14 cellular contexts compared by ENCODE assay signal in the genomic region with DNA sequence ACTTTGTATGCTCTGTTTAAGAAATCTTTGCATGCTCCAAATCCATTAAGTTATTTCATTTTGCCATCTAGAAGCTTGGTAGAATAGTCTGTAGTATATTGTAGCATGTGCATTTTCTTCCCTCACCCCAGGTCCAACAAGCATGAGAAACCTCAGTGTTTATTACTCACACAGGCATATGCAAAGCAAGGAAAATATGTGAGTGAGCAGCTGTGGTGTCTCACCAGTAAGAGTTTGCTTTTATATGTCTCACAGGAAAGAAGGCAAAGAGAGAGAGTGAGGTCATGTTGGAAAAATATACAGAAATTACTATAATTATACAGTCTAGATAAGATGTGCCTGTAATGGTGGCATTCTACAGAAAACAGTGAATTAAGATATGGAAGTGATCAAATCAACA.
DNase-seq lines count a peak whose midpoint lies in the region; ATAC-seq and TF ChIP-seq lines count a peak whose summit lies in the region.
"Had no signal": no experiment of that assay in that cellular context is flagged by ENCODE, and none has a peak within 500 bp of the region (broad histone marks: within the 10 kb centered on the region; RNA-seq: fewer than 3 reads in every experiment).

No MANE protein-coding gene starts in this region.

- no peak overlapping the region for H3K4me2 ChIP-seq in fibroblast of lung (ENCODE audit: extremely low read depth, insufficient read depth, low read length)

- no peak overlapping the region for H2AFZ ChIP-seq in fibroblast of lung (ENCODE audit: low read length)
- H2AFZ ChIP-seq: GM23248 had no signal

- DNase-seq in LHCN-M2 (ENCODE audit: low read depth) (peak; percentile 62), amniotic epithelial cell (ENCODE audit: low read depth) (peak; percentile 11), fibroblast of lung (ENCODE audit: low read depth in 2 of 2) (peak; percentile 2 to 62), non-pigmented ciliary epithelial cell (ENCODE audit: low read depth) (peak; percentile 6), activated gamma-delta T cell treated with Interleukin-2 at 50 U/mL for 16 hours (no peak), kidney glomerular epithelial cell (lab: John Stamatoyannopoulos, UW) (no peak), OCI-M2 (lab: John Stamatoyannopoulos, UW; ENCODE audit: unreplicated experiment) (no peak)
- DNase-seq: 8988T; C1 segment of cervical spinal cord; CD4-positive, alpha-beta memory T cell; DMS79; GM23248 had no signal

- H3K9ac ChIP-seq in fibroblast of lung (ENCODE audit: insufficient read depth, low read length), result no peak overlapping the region
- H3K9ac ChIP-seq: GM23248 had no signal

- H3K9me3 ChIP-seq in fibroblast of lung (ENCODE audit: control insufficient read depth, insufficient read depth, low read depth, low read length), result no peaks in the 10 kb centered on the region

- TF ChIP-seq CTCF in fibroblast of lung (conservative IDR thresholded peaks at IDR 0.05 in 1 of 2, IDR thresholded peaks at IDR 0.05 in 1 of 2; ENCODE audit: low read depth in 1 of 2, low read length in 2 of 2), result no peak

- H3K4me1 ChIP-seq in fibroblast of lung (ENCODE audit: control insufficient read depth, extremely low read depth, insufficient read depth, low read length), result no peaks in the 10 kb centered on the region

- H3K27me3 ChIP-seq in fibroblast of lung (ENCODE audit: control insufficient read depth, insufficient read depth, low read length), result no peaks in the 10 kb centered on the region

- H3K36me3 ChIP-seq in fibroblast of lung (ENCODE audit: control insufficient read depth, insufficient read depth, low read length), result no peaks in the 10 kb centered on the region

- H3K4me3 ChIP-seq in fibroblast of lung (replicated peaks in 1 of 4; ENCODE audit: control extremely low read depth in 1 of 4, insufficient read depth in 1 of 4, low read depth in 3 of 4, low read length in 4 of 4), result no peak overlapping the region
- H3K4me3 ChIP-seq: GM23248 had no signal

- H4K20me1 ChIP-seq in fibroblast of lung (ENCODE audit: control insufficient read depth, extremely low read depth, insufficient read depth, low read length), result no peaks in the 10 kb centered on the region

- H3K79me2 ChIP-seq in fibroblast of lung (ENCODE audit: control insufficient read depth, insufficient read depth, low read length), result no peaks in the 10 kb centered on the region

- no peak for ATAC-seq in GM19397 (IDR thresholded peaks at IDR 0.05; ENCODE audit: unreplicated experiment)

- no peak overlapping the region for H3K27ac ChIP-seq in fibroblast of lung (ENCODE audit: insufficient read depth, low read length)
- H3K27ac ChIP-seq: GM23248, HL-60 had no signal

Comparison
In these comparisons a context has a peak if more than half of its experiments do, and no peak if none do; other contexts are left out.
1. DNase-seq: peak in LHCN-M2 (single experiment), amniotic epithelial cell (single experiment), fibroblast of lung (2 of 2) and non-pigmented ciliary epithelial cell (single experiment); none in activated gamma-delta T cell treated with Interleukin-2 at 50 U/mL for 16 hours (single experiment), kidney glomerular epithelial cell (single experiment) and OCI-M2 (single experiment).